ENCODE assay signal across 1 cellular context in the genomic region with DNA sequence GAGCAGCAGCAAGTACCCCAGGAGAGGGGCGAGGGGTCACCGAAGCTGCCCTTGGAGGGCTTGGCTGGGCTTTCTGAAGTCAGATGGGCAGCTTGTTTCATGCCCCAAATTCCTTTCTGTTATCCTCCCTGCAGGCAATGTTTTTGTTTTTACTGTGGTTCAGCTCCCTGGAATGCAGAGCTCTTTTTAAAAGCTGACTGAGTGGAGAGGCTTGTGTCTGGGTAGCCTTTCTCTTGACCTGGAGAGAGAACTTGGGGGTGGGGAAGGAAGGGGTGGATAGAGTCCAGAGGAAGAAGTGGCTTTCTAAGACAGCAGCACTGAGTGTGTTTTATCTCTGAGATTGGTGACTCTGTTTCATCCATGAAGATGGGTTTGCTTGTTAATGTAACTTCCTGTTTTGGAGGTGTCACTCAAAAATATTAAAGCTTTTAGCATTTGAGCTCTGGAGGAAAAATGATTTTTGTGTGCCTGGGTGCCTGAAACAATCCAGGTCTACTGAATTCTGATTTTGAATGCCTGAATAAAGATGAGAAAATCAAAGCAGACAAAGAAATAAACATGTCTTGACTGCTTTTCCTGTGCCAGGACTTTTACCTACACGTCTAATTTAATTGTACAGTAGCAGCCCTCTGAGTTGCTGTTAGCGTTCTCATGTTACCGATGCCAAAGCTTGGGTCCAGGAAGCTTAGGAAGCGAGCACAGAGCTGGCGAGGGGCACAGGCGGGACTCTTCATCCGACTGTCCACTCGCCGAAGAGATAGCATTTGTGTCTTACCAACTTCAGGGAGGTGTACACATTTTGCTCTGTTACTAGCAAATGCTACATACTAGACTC.
TF ChIP-seq lines count a peak whose summit lies in the region.

No MANE protein-coding gene starts in this region.

TF ChIP-seq in SK-N-SH, 30 proteins besides CTCF, POLR2A, EP300 and RAD21:
- TF ChIP-seq, protein P1, sequence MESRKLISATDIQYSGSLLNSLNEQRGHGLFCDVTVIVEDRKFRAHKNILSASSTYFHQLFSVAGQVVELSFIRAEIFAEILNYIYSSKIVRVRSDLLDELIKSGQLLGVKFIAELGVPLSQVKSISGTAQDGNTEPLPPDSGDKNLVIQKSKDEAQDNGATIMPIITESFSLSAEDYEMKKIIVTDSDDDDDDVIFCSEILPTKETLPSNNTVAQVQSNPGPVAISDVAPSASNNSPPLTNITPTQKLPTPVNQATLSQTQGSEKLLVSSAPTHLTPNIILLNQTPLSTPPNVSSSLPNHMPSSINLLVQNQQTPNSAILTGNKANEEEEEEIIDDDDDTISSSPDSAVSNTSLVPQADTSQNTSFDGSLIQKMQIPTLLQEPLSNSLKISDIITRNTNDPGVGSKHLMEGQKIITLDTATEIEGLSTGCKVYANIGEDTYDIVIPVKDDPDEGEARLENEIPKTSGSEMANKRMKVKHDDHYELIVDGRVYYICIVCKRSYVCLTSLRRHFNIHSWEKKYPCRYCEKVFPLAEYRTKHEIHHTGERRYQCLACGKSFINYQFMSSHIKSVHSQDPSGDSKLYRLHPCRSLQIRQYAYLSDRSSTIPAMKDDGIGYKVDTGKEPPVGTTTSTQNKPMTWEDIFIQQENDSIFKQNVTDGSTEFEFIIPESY (IDR thresholded peaks at IDR 0.05; ENCODE audit: borderline replicate concordance, low read depth) = no peak
- TF ChIP-seq FOSL2 (IDR thresholded peaks at IDR 0.05; ENCODE audit: borderline replicate concordance, low read depth) (0 out of 2 replicates have a peak, but pooled peaks have one; percentile 21), JUND (IDR thresholded peaks at IDR 0.05) (peak; percentile 22; the same call in 1 of the 2 replicates), SIN3A (IDR thresholded peaks at IDR 0.05; ENCODE audit: borderline replicate concordance, low read depth, low read length) (no peak), TCF12 (IDR thresholded peaks at IDR 0.05) (peak; percentile 29; the same call in 1 of the 2 replicates), TEAD4 (IDR thresholded peaks at IDR 0.05; ENCODE audit: borderline replicate concordance, insufficient read depth) (peak; percentile 57; the same call in 1 of the 2 replicates), GATA2 (CRISPR knock-in tag; IDR thresholded peaks at IDR 0.05) (no peak)
- TF ChIP-seq, protein P2, sequence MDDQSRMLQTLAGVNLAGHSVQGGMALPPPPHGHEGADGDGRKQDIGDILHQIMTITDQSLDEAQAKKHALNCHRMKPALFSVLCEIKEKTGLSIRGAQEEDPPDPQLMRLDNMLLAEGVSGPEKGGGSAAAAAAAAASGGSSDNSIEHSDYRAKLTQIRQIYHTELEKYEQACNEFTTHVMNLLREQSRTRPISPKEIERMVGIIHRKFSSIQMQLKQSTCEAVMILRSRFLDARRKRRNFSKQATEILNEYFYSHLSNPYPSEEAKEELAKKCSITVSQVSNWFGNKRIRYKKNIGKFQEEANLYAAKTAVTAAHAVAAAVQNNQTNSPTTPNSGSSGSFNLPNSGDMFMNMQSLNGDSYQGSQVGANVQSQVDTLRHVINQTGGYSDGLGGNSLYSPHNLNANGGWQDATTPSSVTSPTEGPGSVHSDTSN (IDR thresholded peaks at IDR 0.05) = 0 out of 2 replicates have a peak, but pooled peaks have one; percentile 3
